Comparison of ENCODE assay signal across 3 cellular contexts in genomic region chr15:23372891-23373600, GRCh38. TPM values are rescaled to one million over a fixed set of nuclear protein-coding genes. Genes with fewer than 3 reads are reported as not detected.
"Had no signal": no experiment of that assay in that cellular context is flagged by ENCODE, and none has a peak within 500 bp of the region (broad histone marks: within the 10 kb centered on the region; RNA-seq: fewer than 3 reads in every experiment).

No MANE protein-coding gene starts in this region.

RNA-seq across cellular contexts. Expression of gene GOLGA8S, which starts 18.5 kb away (rescaled TPM):
- total RNA-seq: LHCN-M2, NCI-H460 had no signal

RNA-seq across cellular contexts. Expression of gene GOLGA6L26, which starts 39.0 kb away (rescaled TPM):
- total RNA-seq: LHCN-M2, MCF 10A, NCI-H460 had no signal
